In the genomic region with DNA sequence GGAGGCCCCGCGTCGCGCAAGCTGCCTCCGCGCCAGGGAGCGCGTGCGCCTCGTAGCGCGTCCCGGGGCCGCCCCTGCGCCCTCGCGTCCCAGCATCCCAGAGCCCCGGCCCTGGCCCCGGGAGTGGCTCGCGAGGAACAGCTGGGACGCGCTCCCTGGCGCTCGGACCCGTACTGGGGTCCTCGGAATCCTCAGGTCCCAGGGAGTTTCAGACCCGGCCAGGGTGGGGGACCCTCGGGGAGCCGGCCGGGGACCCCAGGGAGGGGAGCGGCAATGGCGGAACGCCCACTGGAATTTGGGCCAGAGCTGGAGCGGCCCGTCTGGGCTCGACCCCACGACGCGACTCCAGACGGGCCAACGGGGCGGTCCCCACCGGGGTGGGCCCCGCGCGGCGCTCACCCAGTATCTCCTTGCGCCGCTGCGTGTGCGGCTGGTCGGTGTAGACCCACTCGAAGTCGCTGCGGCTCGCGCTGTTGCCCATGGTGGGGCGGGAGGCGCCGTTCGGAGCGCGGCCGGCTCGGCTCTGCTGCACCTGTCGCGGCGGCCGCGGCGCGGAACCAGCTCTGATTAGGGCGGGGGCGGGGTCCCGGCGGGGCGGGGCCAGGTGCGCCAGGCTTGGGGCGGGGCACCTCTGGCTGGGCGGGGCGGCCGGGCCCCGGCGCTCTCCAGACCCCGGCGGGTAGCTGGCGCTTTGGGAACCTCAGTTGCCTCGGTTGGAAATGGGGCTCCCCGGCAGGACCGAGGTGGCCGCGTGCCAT, we compare ENCODE assay signal across 2 cellular contexts.
TF ChIP-seq lines count a peak whose summit lies in the region.

Gene DEGS2 (minus strand): TSS at position 539 of the 758 bp plus-strand sequence. CDS start 58 bp downstream, at position 481.

TF ChIP-seq in SK-N-SH treated with all-trans-retinoic acid at 6 μM for 48 hours, 23 proteins besides CTCF, POLR2A, EP300 and RAD21 (continued from another document):
- no peak for TF ChIP-seq CSRNP3 (CRISPR knock-in tag; IDR thresholded peaks at IDR 0.05)
- TF ChIP-seq SNAI2 (CRISPR knock-in tag; IDR thresholded peaks at IDR 0.05): no peak
- TF ChIP-seq TOX (CRISPR knock-in tag; IDR thresholded peaks at IDR 0.05; ENCODE audit: borderline replicate concordance): no peak
- no peak for TF ChIP-seq ZNF70 (CRISPR knock-in tag; IDR thresholded peaks at IDR 0.05)
- TF ChIP-seq TSHZ2 (CRISPR knock-in tag; IDR thresholded peaks at IDR 0.05): no peak

TF ChIP-seq in GM12878, 131 proteins besides CTCF, POLR2A, EP300 and RAD21 (continued from another document):
- TF ChIP-seq, protein P1, sequence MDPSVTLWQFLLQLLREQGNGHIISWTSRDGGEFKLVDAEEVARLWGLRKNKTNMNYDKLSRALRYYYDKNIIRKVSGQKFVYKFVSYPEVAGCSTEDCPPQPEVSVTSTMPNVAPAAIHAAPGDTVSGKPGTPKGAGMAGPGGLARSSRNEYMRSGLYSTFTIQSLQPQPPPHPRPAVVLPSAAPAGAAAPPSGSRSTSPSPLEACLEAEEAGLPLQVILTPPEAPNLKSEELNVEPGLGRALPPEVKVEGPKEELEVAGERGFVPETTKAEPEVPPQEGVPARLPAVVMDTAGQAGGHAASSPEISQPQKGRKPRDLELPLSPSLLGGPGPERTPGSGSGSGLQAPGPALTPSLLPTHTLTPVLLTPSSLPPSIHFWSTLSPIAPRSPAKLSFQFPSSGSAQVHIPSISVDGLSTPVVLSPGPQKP (IDR thresholded peaks at IDR 0.05; ENCODE audit: low read depth, low read length): no peak
- TF ChIP-seq HDAC6 (IDR thresholded peaks at IDR 0.05; ENCODE audit: unreplicated experiment) (peak; percentile 93), TCF12 (IDR thresholded peaks at IDR 0.05; ENCODE audit: low read depth, low read length) (0 out of 2 replicates have a peak, but pooled peaks have one; percentile 44), SREBF2 (IDR thresholded peaks at IDR 0.05; ENCODE audit: low read length) (no peak), KDM1A (IDR thresholded peaks at IDR 0.05; ENCODE audit: borderline replicate concordance) (no peak), NFXL1 (IDR thresholded peaks at IDR 0.05; ENCODE audit: borderline replicate concordance) (no peak)
- TF ChIP-seq, protein P2, sequence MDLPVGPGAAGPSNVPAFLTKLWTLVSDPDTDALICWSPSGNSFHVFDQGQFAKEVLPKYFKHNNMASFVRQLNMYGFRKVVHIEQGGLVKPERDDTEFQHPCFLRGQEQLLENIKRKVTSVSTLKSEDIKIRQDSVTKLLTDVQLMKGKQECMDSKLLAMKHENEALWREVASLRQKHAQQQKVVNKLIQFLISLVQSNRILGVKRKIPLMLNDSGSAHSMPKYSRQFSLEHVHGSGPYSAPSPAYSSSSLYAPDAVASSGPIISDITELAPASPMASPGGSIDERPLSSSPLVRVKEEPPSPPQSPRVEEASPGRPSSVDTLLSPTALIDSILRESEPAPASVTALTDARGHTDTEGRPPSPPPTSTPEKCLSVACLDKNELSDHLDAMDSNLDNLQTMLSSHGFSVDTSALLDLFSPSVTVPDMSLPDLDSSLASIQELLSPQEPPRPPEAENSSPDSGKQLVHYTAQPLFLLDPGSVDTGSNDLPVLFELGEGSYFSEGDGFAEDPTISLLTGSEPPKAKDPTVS (IDR thresholded peaks at IDR 0.05; ENCODE audit: low read depth, low read length): no peak
